In the genomic region with DNA sequence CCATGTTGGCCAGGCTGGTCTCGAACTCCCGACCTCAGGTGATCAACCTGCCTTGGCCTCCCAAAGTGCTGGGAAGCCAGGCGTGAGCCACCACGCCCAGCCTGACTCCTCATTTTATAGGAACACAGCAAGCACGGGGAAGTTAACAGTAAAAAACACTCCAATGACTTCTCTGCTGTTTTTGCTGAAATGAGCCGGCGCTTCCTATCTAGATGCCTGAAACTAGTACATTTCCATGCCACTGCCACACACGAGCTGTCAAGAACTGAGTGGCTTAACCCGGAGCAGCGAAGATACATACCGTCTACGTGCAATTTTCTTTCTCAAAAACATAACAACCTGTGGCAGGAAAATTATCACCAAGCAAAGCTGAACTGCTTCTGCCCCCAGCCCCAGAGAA, we compare ENCODE assay signal across 15 cellular contexts.
"Had no signal": no experiment of that assay in that cellular context is flagged by ENCODE, and none has a peak within 500 bp of the region (broad histone marks: within the 10 kb centered on the region; RNA-seq: fewer than 3 reads in every experiment).

No MANE protein-coding gene starts in this region.

- H3K27me3 Mint-ChIP-seq: activated CD8-positive, alpha-beta T cell treated with anti-CD3 and anti-CD28 coated beads for 36 hours; activated naive CD8-positive, alpha-beta T cell treated with anti-CD3 and anti-CD28 coated beads, Interleukin-2, amount 10 ng/mL, durations not matched to agents 7 days and 5 days; effector memory CD8-positive, alpha-beta T cell; memory B cell had no signal

- H3K27me3 ChIP-seq: brain microvascular endothelial cell, hepatocyte, neural progenitor cell, thyroid gland had no signal

- DNase-seq: activated naive CD4-positive, alpha-beta T cell treated with Interleukin-2 at 50 U/mL for 16 hours; activated naive CD8-positive, alpha-beta T cell treated with anti-CD3 and anti-CD28 coated beads, Interleukin-2, amount 10 ng/mL, durations not matched to agents 7 days and 5 days; activated T-cell treated with anti-CD3 and anti-CD28 coated beads, Interleukin-2, amount 50 U/mL, for 1 hour; brain microvascular endothelial cell; effector memory CD8-positive, alpha-beta T cell; foreskin fibroblast; stimulated activated naive CD4-positive, alpha-beta T cell; T-helper 2 cell; thyroid gland had no signal

- H3K4me3 ChIP-seq: hepatocyte, neural progenitor cell, thyroid gland had no signal

- H2AFZ ChIP-seq: hepatocyte, neural progenitor cell, parathyroid adenoma had no signal

- H3K4me1 Mint-ChIP-seq: neural progenitor cell had no signal

- H3K9ac ChIP-seq: neural progenitor cell, parathyroid adenoma had no signal

- ATAC-seq: effector memory CD8-positive, alpha-beta T cell had no signal

- H3K79me2 ChIP-seq: parathyroid adenoma had no signal

- H3K4me2 ChIP-seq: hepatocyte, neural progenitor cell had no signal

- H3K27ac Mint-ChIP-seq: activated CD8-positive, alpha-beta T cell treated with anti-CD3 and anti-CD28 coated beads for 36 hours; activated naive CD8-positive, alpha-beta T cell treated with anti-CD3 and anti-CD28 coated beads, Interleukin-2, amount 10 ng/mL, durations not matched to agents 7 days and 5 days; activated T-helper 2 cell treated with anti-CD3 and anti-CD28 coated beads, Interferon-gamma antibody, Interleukin-2, Interleukin-4, amounts not matched to agents 10 μg/mL and 5 μg/mL and 100 μg/mL, durations not matched to agents 14 hours and 24 hours and 36 hours; effector memory CD8-positive, alpha-beta T cell; memory B cell; neural progenitor cell had no signal

- H3K4me1 ChIP-seq: neural progenitor cell, parathyroid adenoma had no signal

- H3K4me3 Mint-ChIP-seq: activated CD8-positive, alpha-beta T cell treated with anti-CD3 and anti-CD28 coated beads for 36 hours; activated naive CD8-positive, alpha-beta T cell treated with anti-CD3 and anti-CD28 coated beads, Interleukin-2, amount 10 ng/mL, durations not matched to agents 7 days and 5 days; effector memory CD8-positive, alpha-beta T cell; memory B cell; neural progenitor cell had no signal

- H3K36me3 ChIP-seq: neural progenitor cell had no signal

- H3K27ac ChIP-seq: hepatocyte, neural progenitor cell, parathyroid adenoma, thyroid gland had no signal

- H3K9me3 ChIP-seq: thyroid gland had no signal

- H3K9me3 Mint-ChIP-seq: activated CD8-positive, alpha-beta T cell treated with anti-CD3 and anti-CD28 coated beads for 36 hours; activated naive CD8-positive, alpha-beta T cell treated with anti-CD3 and anti-CD28 coated beads, Interleukin-2, amount 10 ng/mL, durations not matched to agents 7 days and 5 days; activated T-helper 2 cell treated with anti-CD3 and anti-CD28 coated beads, Interferon-gamma antibody, Interleukin-2, Interleukin-4, amounts not matched to agents 10 μg/mL and 5 μg/mL and 100 μg/mL, durations not matched to agents 14 hours and 24 hours and 36 hours; effector memory CD8-positive, alpha-beta T cell; memory B cell; neural progenitor cell had no signal
